ENCODE assay signal across 16 cellular contexts in the genomic region with DNA sequence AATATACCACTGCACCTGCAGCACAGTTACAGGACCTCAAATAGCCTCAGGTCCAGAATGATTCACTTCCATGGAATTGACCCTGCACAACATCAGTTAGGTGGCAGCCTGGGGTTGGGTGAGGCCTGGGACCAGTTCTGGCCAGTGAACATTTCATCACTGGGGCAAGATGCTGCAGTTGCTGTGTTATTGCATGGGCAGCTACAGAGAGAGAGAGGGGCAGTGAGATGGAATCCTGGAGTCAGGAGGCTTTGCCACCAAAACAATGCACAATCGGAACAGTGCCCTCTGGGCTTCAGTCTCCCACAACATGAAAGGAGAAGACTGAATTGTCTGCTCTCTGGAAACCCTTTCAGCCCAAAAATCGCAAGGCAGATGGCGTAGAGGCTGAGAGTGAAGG. TPM values are rescaled to one million over a fixed set of nuclear protein-coding genes. Genes with fewer than 3 reads are reported as not detected.
DNase-seq lines count a peak whose midpoint lies in the region; FAIRE-seq and TF ChIP-seq lines count a peak whose summit lies in the region.
"Had no signal": no experiment of that assay in that cellular context is flagged by ENCODE, and none has a peak within 500 bp of the region (broad histone marks: within the 10 kb centered on the region; RNA-seq: fewer than 3 reads in every experiment).

No MANE protein-coding gene starts in this region.

- H3K27ac Mint-ChIP-seq in MCF 10A (ENCODE audit: low read depth, unreplicated experiment), result peak overlapping the region; percentile 81
- H3K27ac Mint-ChIP-seq: activated CD4-positive, alpha-beta T cell treated with anti-CD3 and anti-CD28 coated beads for 36 hours; CD8-positive, alpha-beta T cell had no signal

- intact Hi-C loops in MCF 10A (cut with micrococcal nuclease), result loop anchor here (2.0 kb wide), 1 partner anchor 24 kb away; no protein-coding TSS in a partner anchor
- intact Hi-C loops in breast epithelium (cut with DNase I; ENCODE audit: low total_unique reads), result no loop called here

- no peaks in the 10 kb centered on the region for H3K9me1 ChIP-seq in keratinocyte (ENCODE audit: control insufficient read depth, extremely low read depth, insufficient read depth, low read length)

- H3K36me3 Mint-ChIP-seq in MCF 10A (ENCODE audit: insufficient read depth, unreplicated experiment), result no peaks in the 10 kb centered on the region
- H3K36me3 Mint-ChIP-seq: CD8-positive, alpha-beta T cell had no signal

- peak; percentile 89 for DNase-seq in MCF 10A (ENCODE audit: unreplicated experiment)
- DNase-seq in breast epithelium (ENCODE audit: low spot score in 2 of 2), result no peak
- DNase-seq in amniotic epithelial cell (ENCODE audit: low read depth), result peak; percentile 30
- no peak for DNase-seq in keratinocyte (ENCODE audit: low read depth, low spot score)
- DNase-seq in CD1c-positive myeloid dendritic cell (ENCODE audit: extremely low spot score), result no peak
- no peak for DNase-seq in NCI-H1436 treated with DMSO at 0.1 percent for 48 hours (lab: John Stamatoyannopoulos, UW)
- no peak for DNase-seq in occipital lobe (lab: John Stamatoyannopoulos, UW)
- no peak for DNase-seq in NCI-H2227 (lab: John Stamatoyannopoulos, UW; ENCODE audit: unreplicated experiment)
- DNase-seq: 8988T; activated CD4-positive, alpha-beta T cell treated with anti-CD3 and anti-CD28 coated beads for 36 hours; activated naive CD4-positive, alpha-beta T cell treated with anti-CD3 and anti-CD28 coated beads, Interleukin-2, amount 50 U/mL, for 16 hours; brain microvascular endothelial cell; CD8-positive, alpha-beta T cell had no signal

- H3K79me2 ChIP-seq in keratinocyte (ENCODE audit: control insufficient read depth, insufficient read depth, low read length), result no peaks in the 10 kb centered on the region

- H3K27ac ChIP-seq in breast epithelium (no peak overlapping the region), keratinocyte (ENCODE audit: control insufficient read depth, insufficient read depth, low read length) (peak overlapping the region; percentile 25)
- H3K27ac ChIP-seq: brain microvascular endothelial cell, skin epidermis had no signal

- H3K27me3 Mint-ChIP-seq in MCF 10A (ENCODE audit: insufficient read depth, unreplicated experiment), result no peaks in the 10 kb centered on the region
- H3K27me3 Mint-ChIP-seq: activated CD4-positive, alpha-beta T cell treated with anti-CD3 and anti-CD28 coated beads for 36 hours had no signal

- H2AFZ ChIP-seq in keratinocyte (ENCODE audit: control insufficient read depth, low read length), result no peak overlapping the region

- peak overlapping the region; percentile 9 for H3K4me2 ChIP-seq in keratinocyte (ENCODE audit: control insufficient read depth, extremely low read depth, insufficient read depth, low read depth, low read length)

- peak; percentile 81 for FAIRE-seq in keratinocyte (lab: Jason Lieb, UNC)
- FAIRE-seq: GM12892 had no signal

- CTCF ChIA-PET in MCF 10A (lab: Yijun Ruan, JAX), result interaction anchor here (0.7 to 38.9 kb wide), 21 partner anchors 8 to 567 kb away, joined by 3 to 1118 read pairs (median 4); no protein-coding TSS in a partner anchor

- no peaks in the 10 kb centered on the region for H4K20me1 ChIP-seq in keratinocyte (ENCODE audit: control insufficient read depth, extremely low read depth, insufficient read depth, low read length)

- H3K9me3 ChIP-seq in breast epithelium (no peaks in the 10 kb centered on the region), keratinocyte (ENCODE audit: control insufficient read depth, low read depth, low read length) (no peaks in the 10 kb centered on the region)

- TF ChIP-seq POLR2A in breast epithelium (IDR thresholded peaks at IDR 0.05), result no peak

- peaks cover 24% of the 10 kb centered on the region for H3K4me1 Mint-ChIP-seq in MCF 10A (ENCODE audit: insufficient read depth, unreplicated experiment)
- H3K4me1 Mint-ChIP-seq: activated CD4-positive, alpha-beta T cell treated with anti-CD3 and anti-CD28 coated beads for 36 hours had no signal

- H3K27me3 ChIP-seq in breast epithelium (no peaks in the 10 kb centered on the region), keratinocyte (ENCODE audit: control insufficient read depth, extremely low read depth, insufficient read depth, low read length) (no peaks in the 10 kb centered on the region)
- H3K27me3 ChIP-seq: brain microvascular endothelial cell had no signal

- H3K9me3 Mint-ChIP-seq in MCF 10A (ENCODE audit: unreplicated experiment), result no peaks in the 10 kb centered on the region
- H3K9me3 Mint-ChIP-seq: CD8-positive, alpha-beta T cell had no signal

- H3K4me3 Mint-ChIP-seq in MCF 10A (ENCODE audit: unreplicated experiment), result no peak overlapping the region
- H3K4me3 Mint-ChIP-seq: activated CD4-positive, alpha-beta T cell treated with anti-CD3 and anti-CD28 coated beads for 36 hours; CD8-positive, alpha-beta T cell had no signal

- no peaks in the 10 kb centered on the region for H3K36me3 ChIP-seq in breast epithelium
- H3K36me3 ChIP-seq in keratinocyte (ENCODE audit: control insufficient read depth in 2 of 2, extremely low read depth in 1 of 2, insufficient read depth in 2 of 2, low read length in 2 of 2), result peaks cover 9 to 16% of the 10 kb centered on the region in 2 experiments
- H3K36me3 ChIP-seq: brain microvascular endothelial cell had no signal

- no TSS peak for BruUV-seq in MCF 10A (replicated peaks; lab: Mats Ljungman, UMichigan)

- no peak overlapping the region for H3K4me3 ChIP-seq in breast epithelium
- no peak overlapping the region for H3K4me3 ChIP-seq in keratinocyte (ENCODE audit: control insufficient read depth in 2 of 3, extremely low read depth in 1 of 3, insufficient read depth in 2 of 3, low read depth in 1 of 3, low read length in 3 of 3)
- H3K4me3 ChIP-seq: skin epidermis had no signal

- dilution Hi-C loops in keratinocyte (cut with MboI; ENCODE audit: extremely low pct_ligation_motif_present, low sequenced_read_pairs), result no loop called here

- H3K4me1 ChIP-seq in breast epithelium (no peaks in the 10 kb centered on the region), keratinocyte (ENCODE audit: control insufficient read depth, extremely low read depth, insufficient read depth, low read length) (peaks cover 10% of the 10 kb centered on the region)

- H3K9ac ChIP-seq in keratinocyte (ENCODE audit: control insufficient read depth, extremely low read depth, insufficient read depth, low read length), result no peak overlapping the region

- POLR2A ChIA-PET in MCF 10A (lab: Yijun Ruan, JAX), result interaction anchor here (0.7 to 2.7 kb wide), 7 partner anchors 8 to 222 kb away, joined by 3 to 9 read pairs (median 5); partner anchors contain the start of gene ADRB2

- TF ChIP-seq CTCF in MCF 10A (IDR thresholded peaks at IDR 0.05; ENCODE audit: unreplicated experiment) (peak; percentile 14), breast epithelium (IDR thresholded peaks at IDR 0.05) (no peak), keratinocyte (optimal IDR thresholded peaks at IDR 0.05 in 1 of 3, IDR thresholded peaks at IDR 0.05 in 1 of 3, conservative IDR thresholded peaks at IDR 0.05 in 1 of 3; ENCODE audit: extremely low read depth in 1 of 3, insufficient read depth in 2 of 3, low read length in 3 of 3) (peak in 1 of 3 experiments; percentile 6)

RNA-seq across cellular contexts. Expression of gene SH3TC2, which starts 51.8 kb away (rescaled TPM):
- 6.2 and 7.2 TPM in 2 replicates for total RNA-seq in MCF 10A (2022)
- total RNA-seq in breast epithelium, result 1 to 10 TPM in 2 of 3 donors, under 1 TPM in 1; 0.48 to 9.4 (median 2.3) TPM
- polyA plus RNA-seq in keratinocyte, result 13.8 to 19.0 TPM (median 18.9 TPM) in 3 replicates
- polyA plus RNA-seq in keratinocyte (2011; ENCODE audit: low read depth), result 1.9 TPM
- 6.8 and 8.1 TPM in 2 replicates for polyA plus RNA-seq in keratinocyte (2011; cell fraction: cytosol; rRNA removed)
- 46.0 and 51.7 TPM in 2 replicates for polyA plus RNA-seq in keratinocyte (2011; cell fraction: nucleus; rRNA removed)
- 2.1 and 13.0 TPM in 2 replicates for polyA plus RNA-seq in keratinocyte (2012; ENCODE audit: low replicate concordance)
- polyA minus RNA-seq in keratinocyte, result 31.0 to 50.0 TPM (median 41.5 TPM) in 3 replicates
- polyA minus RNA-seq in keratinocyte (2011; cell fraction: cytosol; rRNA and poly(A)+ RNA removed), result 13.4 TPM
- 40.9 and 60.6 TPM in 2 replicates for polyA minus RNA-seq in keratinocyte (2011; cell fraction: nucleus; rRNA and poly(A)+ RNA removed)
- total RNA-seq in occipital lobe, result 1.6 TPM
- total RNA-seq: activated CD4-positive, alpha-beta T cell treated with anti-CD3 and anti-CD28 coated beads for 36 hours; CD8-positive, alpha-beta T cell; G401 had no signal

Comparison
In these comparisons a context has a peak if more than half of its experiments do, and no peak if none do; other contexts are left out.
1. DNase-seq: peak in MCF 10A (single experiment) and amniotic epithelial cell (single experiment); none in breast epithelium (0 of 2), keratinocyte (single experiment), CD1c-positive myeloid dendritic cell (single experiment), NCI-H1436 treated with DMSO at 0.1 percent for 48 hours (single experiment), occipital lobe (single experiment) and NCI-H2227 (single experiment).